Comparison of ENCODE assay signal across 1 cellular context in genomic region chr1:29290414-29290980, GRCh38.
TF ChIP-seq lines count a peak whose summit lies in the region.

No MANE protein-coding gene starts in this region.

TF ChIP-seq in K562, 482 proteins besides CTCF, POLR2A, EP300 and RAD21 (continued from another document):
- no peak for TF ChIP-seq EZH2 (IDR thresholded peaks at IDR 0.05; ENCODE audit: borderline replicate concordance, low read depth, low read length)
- TF ChIP-seq EWSR1 (IDR thresholded peaks at IDR 0.05; ENCODE audit: borderline replicate concordance, low read depth, partially characterized antibody) = no peak
- TF ChIP-seq STAT5B (CRISPR knock-in tag; IDR thresholded peaks at IDR 0.05) = no peak
- no peak for TF ChIP-seq MECOM (CRISPR knock-in tag; IDR thresholded peaks at IDR 0.05)
- no peak for TF ChIP-seq CREB1 (IDR thresholded peaks at IDR 0.05)
- no peak for TF ChIP-seq CREB1 (CRISPR knock-in tag; IDR thresholded peaks at IDR 0.05)
- TF ChIP-seq, protein P1, sequence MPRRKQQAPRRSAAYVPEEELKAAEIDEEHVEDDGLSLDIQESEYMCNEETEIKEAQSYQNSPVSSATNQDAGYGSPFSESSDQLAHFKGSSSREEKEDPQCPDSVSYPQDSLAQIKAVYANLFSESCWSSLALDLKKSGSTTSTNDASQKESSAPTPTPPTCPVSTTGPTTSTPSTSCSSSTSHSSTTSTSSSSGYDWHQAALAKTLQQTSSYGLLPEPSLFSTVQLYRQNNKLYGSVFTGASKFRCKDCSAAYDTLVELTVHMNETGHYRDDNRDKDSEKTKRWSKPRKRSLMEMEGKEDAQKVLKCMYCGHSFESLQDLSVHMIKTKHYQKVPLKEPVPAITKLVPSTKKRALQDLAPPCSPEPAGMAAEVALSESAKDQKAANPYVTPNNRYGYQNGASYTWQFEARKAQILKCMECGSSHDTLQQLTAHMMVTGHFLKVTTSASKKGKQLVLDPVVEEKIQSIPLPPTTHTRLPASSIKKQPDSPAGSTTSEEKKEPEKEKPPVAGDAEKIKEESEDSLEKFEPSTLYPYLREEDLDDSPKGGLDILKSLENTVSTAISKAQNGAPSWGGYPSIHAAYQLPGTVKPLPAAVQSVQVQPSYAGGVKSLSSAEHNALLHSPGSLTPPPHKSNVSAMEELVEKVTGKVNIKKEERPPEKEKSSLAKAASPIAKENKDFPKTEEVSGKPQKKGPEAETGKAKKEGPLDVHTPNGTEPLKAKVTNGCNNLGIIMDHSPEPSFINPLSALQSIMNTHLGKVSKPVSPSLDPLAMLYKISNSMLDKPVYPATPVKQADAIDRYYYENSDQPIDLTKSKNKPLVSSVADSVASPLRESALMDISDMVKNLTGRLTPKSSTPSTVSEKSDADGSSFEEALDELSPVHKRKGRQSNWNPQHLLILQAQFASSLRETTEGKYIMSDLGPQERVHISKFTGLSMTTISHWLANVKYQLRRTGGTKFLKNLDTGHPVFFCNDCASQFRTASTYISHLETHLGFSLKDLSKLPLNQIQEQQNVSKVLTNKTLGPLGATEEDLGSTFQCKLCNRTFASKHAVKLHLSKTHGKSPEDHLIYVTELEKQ (CRISPR knock-in tag; IDR thresholded peaks at IDR 0.05) = no peak
- no peak for TF ChIP-seq EGR1 (conservative IDR thresholded peaks at IDR 0.05)
- no peak for TF ChIP-seq ZFPM2 (CRISPR knock-in tag; IDR thresholded peaks at IDR 0.05)
- TF ChIP-seq GTF2B (IDR thresholded peaks at IDR 0.05; ENCODE audit: extremely low read depth, insufficient read length) = no peak
TF ChIP-seq in K562: peak in this region for 0.
